In genomic region chrX:14501312-14501711, GRCh38 we compare ENCODE assay signal across 23 cellular contexts. TPM values are rescaled to one million over a fixed set of nuclear protein-coding genes. Genes with fewer than 3 reads are reported as not detected.
"Had no signal": no experiment of that assay in that cellular context is flagged by ENCODE, and none has a peak within 500 bp of the region (broad histone marks: within the 10 kb centered on the region; RNA-seq: fewer than 3 reads in every experiment).

No MANE protein-coding gene starts in this region.

- H3K27ac ChIP-seq: epithelial cell of prostate, gastrocnemius medialis, SK-N-MC, tibial artery, WERI-Rb-1 had no signal

- H3K9me3 ChIP-seq: gastrocnemius medialis, tibial artery had no signal

- H3K27me3 ChIP-seq: gastrocnemius medialis, tibial artery had no signal

- DNase-seq: activated CD4-positive, alpha-beta T cell treated with anti-CD3 and anti-CD28 coated beads for 4 hours; activated CD8-positive, alpha-beta memory T cell treated with anti-CD3 and anti-CD28 coated beads, Interleukin-2, amount 50 U/mL, for 4 hours; activated CD8-positive, alpha-beta T cell treated with anti-CD3 and anti-CD28 coated beads for 36 hours; activated gamma-delta T cell treated with Interleukin-2 at 50 U/mL for 16 hours; activated T-cell treated with anti-CD3 and anti-CD28 coated beads, Interleukin-2, amount 50 U/mL, for 72 hours; aorta; central memory CD4-positive, alpha-beta T cell; cortex of kidney; effector memory CD4-positive, alpha-beta T cell; gastrocnemius medialis; hippocampal formation; mammary epithelial cell; natural killer cell; stimulated activated CD4-positive, alpha-beta T cell treated with anti-CD3 and anti-CD28 coated beads, Interleukin-4, amount 100 ng/mL, for 1 hour; stimulated activated CD8-positive, alpha-beta memory T cell treated with anti-CD3 and anti-CD28 coated beads, Interleukin-4, amount 100 ng/mL, for 48 hours; stimulated activated naive CD8-positive, alpha-beta T cell treated with anti-CD3 and anti-CD28 coated beads, Interleukin-15, Interleukin-2, amounts not matched to agents 100 U/mL and 50 U/mL, for 24 hours; T-helper 1 cell; tibial artery; WERI-Rb-1 had no signal

- H3K36me3 ChIP-seq: gastrocnemius medialis, tibial artery, WERI-Rb-1 had no signal

- H3K4me3 ChIP-seq: gastrocnemius medialis, SK-N-MC, tibial artery had no signal

- H3K4me1 ChIP-seq: gastrocnemius medialis had no signal

RNA-seq across cellular contexts. Expression of gene GLRA2, which starts 28.0 kb away (rescaled TPM):
- total RNA-seq: activated CD8-positive, alpha-beta T cell treated with anti-CD3 and anti-CD28 coated beads for 36 hours; activated T-cell treated with anti-CD3 and anti-CD28 coated beads, Interleukin-2, amount 50 U/mL, for 72 hours; aorta; gastrocnemius medialis; mammary epithelial cell; mucosa of gallbladder; natural killer cell; pulmonary artery endothelial cell had no signal
